In the genomic region with DNA sequence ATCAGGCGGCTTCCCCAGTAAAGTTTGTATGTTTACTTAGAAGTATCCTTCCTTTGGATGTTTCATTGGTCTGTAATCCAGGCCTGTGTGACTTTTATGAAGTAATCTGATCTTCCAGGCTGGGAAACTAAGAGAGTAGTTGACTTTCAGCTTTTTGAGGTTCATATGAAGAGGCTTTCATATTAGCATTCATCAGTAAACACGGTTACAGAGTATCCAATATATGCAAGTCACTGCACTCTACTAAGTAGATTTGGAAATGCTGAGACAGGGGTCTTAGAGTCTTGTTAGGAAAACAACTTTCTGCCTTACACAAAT, we compare ENCODE assay signal across 8 cellular contexts. TPM values are rescaled to one million over a fixed set of nuclear protein-coding genes. Genes with fewer than 3 reads are reported as not detected.
DNase-seq lines count a peak whose midpoint lies in the region; ATAC-seq, FAIRE-seq and TF ChIP-seq lines count a peak whose summit lies in the region.

No MANE protein-coding gene starts in this region.

- H3K27ac ChIP-seq in RWPE1 (peak overlapping the region; percentile 95), psoas muscle (peak overlapping the region; percentile 97)

- H3K27me3 ChIP-seq in psoas muscle (ENCODE audit: insufficient read depth in 3 of 3, low read length in 2 of 3): no peaks in the 10 kb centered on the region

- H3K4me1 ChIP-seq in psoas muscle: peaks cover 12% of the 10 kb centered on the region

- peak overlapping the region; percentile 96 for H3K4me3 ChIP-seq in GM12875 (ENCODE audit: low read depth, low read length)
- H3K4me3 ChIP-seq in psoas muscle: peak overlapping the region; percentile 91

- POLR2A ChIA-PET in RWPE1 (lab: Yijun Ruan, JAX; ENCODE audit: low non-redundant PET): interaction anchor here (0.7 to 1.7 kb wide), 2 partner anchors 15 to 337 kb away, joined by 3 to 6 read pairs; a partner anchor contains a TSS

- no peak for DNase-seq in RWPE1 (ENCODE audit: low spot score)
- peak; percentile 45 for DNase-seq in fibroblast of gingiva (ENCODE audit: low read depth)
- no peak for DNase-seq in psoas muscle
- no peak for DNase-seq in D721Med (ENCODE audit: insufficient read length, low spot score)
- no peak for DNase-seq in NK-92 treated with Interleukin-12 subunit alpha and Interleukin-12 subunit beta, amount 100 ng/mL, for 24 hours (lab: John Stamatoyannopoulos, UW)

- CTCF ChIA-PET in RWPE1 (lab: Yijun Ruan, JAX): no interaction called here

- no peaks in the 10 kb centered on the region for H3K9me3 ChIP-seq in psoas muscle

- ATAC-seq in psoas muscle (no peak), GM18858 (IDR thresholded peaks at IDR 0.05; ENCODE audit: unreplicated experiment) (no peak), HG02588 (IDR thresholded peaks at IDR 0.05; ENCODE audit: unreplicated experiment) (no peak)

- no peak for FAIRE-seq in D721Med (lab: Jason Lieb, UNC)

- TF ChIP-seq CTCF in GM12875 (IDR thresholded peaks at IDR 0.05; ENCODE audit: borderline replicate concordance, insufficient read depth, low read depth, low read length) (no peak), RWPE1 (conservative IDR thresholded peaks at IDR 0.05; ENCODE audit: low read depth) (no peak), psoas muscle (IDR thresholded peaks at IDR 0.05) (no peak), D721Med (IDR thresholded peaks at IDR 0.05; ENCODE audit: insufficient read depth, missing control alignments) (no peak)

- peaks cover 3 to 44% of the 10 kb centered on the region in 2 donors for H3K36me3 ChIP-seq in psoas muscle (ENCODE audit: insufficient read depth in 1 of 2, low read depth in 1 of 2)

- intact Hi-C loops in psoas muscle (cut with DNase I): loop anchor here in 1 of 2 donors (10.0 kb wide), 1 partner anchor 1476 kb away; no protein-coding TSS in a partner anchor

- 0 to 3% (median 2%) methylated on average over 2 of the region's 2 CpGs for WGBS in psoas muscle, 3 donors

RNA-seq across cellular contexts. Expression of a gene that starts 1.1 kb away (rescaled TPM):
- total RNA-seq in psoas muscle: 100 to 1,000 TPM in 1 of 4 donors, 10 to 100 TPM in 3; 58.4 to 113 (median 67.2) TPM
- 10 to 100 TPM; 49.3 to 86.2 (median 52.8) TPM for polyA plus RNA-seq in psoas muscle

RNA-seq across cellular contexts. Expression of a gene that starts 15.0 kb away (rescaled TPM):
- total RNA-seq in psoas muscle: 10 to 100 TPM; 11.3 to 22.2 (median 20.0) TPM
- polyA plus RNA-seq in psoas muscle: 10 to 100 TPM; 14.5 to 36.8 (median 25.4) TPM

RNA-seq across cellular contexts. Expression of a gene that starts 15.2 kb away (rescaled TPM):
- 10 to 100 TPM; 16.6 to 20.0 (median 18.2) TPM for total RNA-seq in psoas muscle
- 10 to 100 TPM; 15.8 to 43.1 (median 18.0) TPM for polyA plus RNA-seq in psoas muscle
